ENCODE assay signal across 13 cellular contexts in genomic region chr1:30995990-30996612, GRCh38.
"Had no signal": no experiment of that assay in that cellular context is flagged by ENCODE, and none has a peak within 500 bp of the region (broad histone marks: within the 10 kb centered on the region; RNA-seq: fewer than 3 reads in every experiment).

No MANE protein-coding gene starts in this region.

- H3K4me3 ChIP-seq: breast epithelium, left lung, suprapubic skin had no signal

- H3K9ac ChIP-seq: parathyroid adenoma had no signal

- ATAC-seq: activated CD4-positive, CD25-positive, alpha-beta regulatory T cell treated with anti-CD3 and anti-CD28 coated beads, Interleukin-2, amount 50 U/mL, for 24 hours; left lung; stimulated activated naive CD8-positive, alpha-beta T cell treated with anti-CD3 and anti-CD28 coated beads, Interleukin-15, Interleukin-2, amounts not matched to agents 100 U/mL and 50 U/mL, for 24 hours had no signal

- DNase-seq: activated gamma-delta T cell; aorta; left lung; mesendoderm; stimulated activated CD4-positive, alpha-beta T cell treated with anti-CD3 and anti-CD28 coated beads, Interleukin-2, amount 100 ng/mL, for 24 hours; stimulated activated naive CD8-positive, alpha-beta T cell treated with anti-CD3 and anti-CD28 coated beads, Interleukin-15, Interleukin-2, amounts not matched to agents 100 U/mL and 50 U/mL, for 24 hours had no signal

- H3K27me3 ChIP-seq: breast epithelium, left lung, suprapubic skin had no signal

- H3K9me3 ChIP-seq: breast epithelium, left lung, suprapubic skin had no signal

- H3K27ac ChIP-seq: breast epithelium, parathyroid adenoma, suprapubic skin had no signal

- H3K36me3 ChIP-seq: breast epithelium had no signal

- H3K4me1 ChIP-seq: breast epithelium, parathyroid adenoma had no signal

- FAIRE-seq: colon, frontal cortex, keratinocyte had no signal
